Comparison of ENCODE assay signal across 1 cellular context in the genomic region with DNA sequence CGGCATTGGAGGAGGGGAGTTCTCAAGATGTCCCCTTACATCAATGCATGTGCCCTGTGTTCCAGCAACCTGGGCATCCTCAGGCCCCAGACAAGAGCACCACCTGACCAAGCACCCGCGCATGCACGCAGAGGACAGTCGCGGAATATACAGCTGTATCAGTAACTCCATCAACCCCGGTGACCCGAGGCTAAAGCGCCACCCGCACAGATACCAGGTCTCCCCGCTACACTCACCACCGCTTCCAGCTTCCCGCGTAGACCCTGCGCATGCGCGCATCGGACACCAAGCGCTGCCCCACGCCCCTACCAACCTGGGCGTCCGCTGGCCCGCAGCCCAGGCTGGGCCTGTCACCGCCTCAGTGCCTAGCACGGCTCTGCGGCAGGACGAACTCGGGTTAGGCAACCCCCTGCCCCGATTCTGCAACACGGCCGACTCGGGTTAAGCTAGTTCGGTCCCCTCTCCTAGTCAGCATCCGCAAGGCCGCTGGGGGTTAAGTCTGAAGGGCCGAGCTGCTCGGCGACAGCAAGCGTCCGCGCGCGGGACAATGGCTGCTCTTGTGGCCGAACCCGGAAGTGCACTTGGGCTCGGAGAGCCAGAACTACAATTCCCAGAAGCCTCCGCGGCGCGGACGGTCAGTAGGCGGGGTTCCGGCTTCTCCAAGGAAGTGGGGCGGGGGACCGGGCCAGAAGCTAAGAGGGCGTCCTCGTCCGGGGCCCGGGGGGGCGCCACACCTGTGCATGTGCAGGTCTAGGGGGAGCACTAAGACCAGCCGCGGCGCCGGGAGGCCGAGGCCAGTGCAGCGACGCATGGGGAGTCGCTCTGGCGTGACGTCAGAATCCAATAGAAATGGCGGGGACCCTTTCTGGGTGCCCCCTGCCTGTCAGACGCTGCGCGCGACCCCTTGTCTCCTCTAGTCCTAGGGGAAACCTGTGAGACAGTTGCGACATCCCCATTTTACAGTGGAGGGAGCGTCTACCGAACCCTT.
TF ChIP-seq lines count a peak whose summit lies in the region.

A gene (minus strand): TSS at position 561 of the 988 bp plus-strand sequence. CDS start 3,188 bp downstream, outside the sequence.

TF ChIP-seq in K562, 482 proteins besides CTCF, POLR2A, EP300 and RAD21 (continued from another document and continues in another):
- TF ChIP-seq ATF7 (IDR thresholded peaks at IDR 0.05) = peak; percentile 89
- TF ChIP-seq, protein P1, sequence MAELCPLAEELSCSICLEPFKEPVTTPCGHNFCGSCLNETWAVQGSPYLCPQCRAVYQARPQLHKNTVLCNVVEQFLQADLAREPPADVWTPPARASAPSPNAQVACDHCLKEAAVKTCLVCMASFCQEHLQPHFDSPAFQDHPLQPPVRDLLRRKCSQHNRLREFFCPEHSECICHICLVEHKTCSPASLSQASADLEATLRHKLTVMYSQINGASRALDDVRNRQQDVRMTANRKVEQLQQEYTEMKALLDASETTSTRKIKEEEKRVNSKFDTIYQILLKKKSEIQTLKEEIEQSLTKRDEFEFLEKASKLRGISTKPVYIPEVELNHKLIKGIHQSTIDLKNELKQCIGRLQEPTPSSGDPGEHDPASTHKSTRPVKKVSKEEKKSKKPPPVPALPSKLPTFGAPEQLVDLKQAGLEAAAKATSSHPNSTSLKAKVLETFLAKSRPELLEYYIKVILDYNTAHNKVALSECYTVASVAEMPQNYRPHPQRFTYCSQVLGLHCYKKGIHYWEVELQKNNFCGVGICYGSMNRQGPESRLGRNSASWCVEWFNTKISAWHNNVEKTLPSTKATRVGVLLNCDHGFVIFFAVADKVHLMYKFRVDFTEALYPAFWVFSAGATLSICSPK (IDR thresholded peaks at IDR 0.05; ENCODE audit: borderline replicate concordance) = no peak
- TF ChIP-seq RBM25 (IDR thresholded peaks at IDR 0.05; ENCODE audit: low read depth, low read length, severe bottlenecking) = no peak
- TF ChIP-seq KLF16 (IDR thresholded peaks at IDR 0.05) = no peak
- TF ChIP-seq, protein P2, sequence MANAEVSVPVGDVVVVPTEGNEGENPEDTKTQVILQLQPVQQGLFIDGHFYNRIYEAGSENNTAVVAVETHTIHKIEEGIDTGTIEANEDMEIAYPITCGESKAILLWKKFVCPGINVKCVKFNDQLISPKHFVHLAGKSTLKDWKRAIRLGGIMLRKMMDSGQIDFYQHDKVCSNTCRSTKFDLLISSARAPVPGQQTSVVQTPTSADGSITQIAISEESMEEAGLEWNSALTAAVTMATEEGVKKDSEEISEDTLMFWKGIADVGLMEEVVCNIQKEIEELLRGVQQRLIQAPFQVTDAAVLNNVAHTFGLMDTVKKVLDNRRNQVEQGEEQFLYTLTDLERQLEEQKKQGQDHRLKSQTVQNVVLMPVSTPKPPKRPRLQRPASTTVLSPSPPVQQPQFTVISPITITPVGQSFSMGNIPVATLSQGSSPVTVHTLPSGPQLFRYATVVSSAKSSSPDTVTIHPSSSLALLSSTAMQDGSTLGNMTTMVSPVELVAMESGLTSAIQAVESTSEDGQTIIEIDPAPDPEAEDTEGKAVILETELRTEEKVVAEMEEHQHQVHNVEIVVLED (CRISPR knock-in tag; IDR thresholded peaks at IDR 0.05) = no peak; the same call in 1 of the 2 replicates
- TF ChIP-seq, protein P3, sequence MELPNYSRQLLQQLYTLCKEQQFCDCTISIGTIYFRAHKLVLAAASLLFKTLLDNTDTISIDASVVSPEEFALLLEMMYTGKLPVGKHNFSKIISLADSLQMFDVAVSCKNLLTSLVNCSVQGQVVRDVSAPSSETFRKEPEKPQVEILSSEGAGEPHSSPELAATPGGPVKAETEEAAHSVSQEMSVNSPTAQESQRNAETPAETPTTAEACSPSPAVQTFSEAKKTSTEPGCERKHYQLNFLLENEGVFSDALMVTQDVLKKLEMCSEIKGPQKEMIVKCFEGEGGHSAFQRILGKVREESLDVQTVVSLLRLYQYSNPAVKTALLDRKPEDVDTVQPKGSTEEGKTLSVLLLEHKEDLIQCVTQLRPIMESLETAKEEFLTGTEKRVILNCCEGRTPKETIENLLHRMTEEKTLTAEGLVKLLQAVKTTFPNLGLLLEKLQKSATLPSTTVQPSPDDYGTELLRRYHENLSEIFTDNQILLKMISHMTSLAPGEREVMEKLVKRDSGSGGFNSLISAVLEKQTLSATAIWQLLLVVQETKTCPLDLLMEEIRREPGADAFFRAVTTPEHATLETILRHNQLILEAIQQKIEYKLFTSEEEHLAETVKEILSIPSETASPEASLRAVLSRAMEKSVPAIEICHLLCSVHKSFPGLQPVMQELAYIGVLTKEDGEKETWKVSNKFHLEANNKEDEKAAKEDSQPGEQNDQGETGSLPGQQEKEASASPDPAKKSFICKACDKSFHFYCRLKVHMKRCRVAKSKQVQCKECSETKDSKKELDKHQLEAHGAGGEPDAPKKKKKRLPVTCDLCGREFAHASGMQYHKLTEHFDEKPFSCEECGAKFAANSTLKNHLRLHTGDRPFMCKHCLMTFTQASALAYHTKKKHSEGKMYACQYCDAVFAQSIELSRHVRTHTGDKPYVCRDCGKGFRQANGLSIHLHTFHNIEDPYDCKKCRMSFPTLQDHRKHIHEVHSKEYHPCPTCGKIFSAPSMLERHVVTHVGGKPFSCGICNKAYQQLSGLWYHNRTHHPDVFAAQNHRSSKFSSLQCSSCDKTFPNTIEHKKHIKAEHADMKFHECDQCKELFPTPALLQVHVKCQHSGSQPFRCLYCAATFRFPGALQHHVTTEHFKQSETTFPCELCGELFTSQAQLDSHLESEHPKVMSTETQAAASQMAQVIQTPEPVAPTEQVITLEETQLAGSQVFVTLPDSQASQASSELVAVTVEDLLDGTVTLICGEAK (IDR thresholded peaks at IDR 0.05) = peak; percentile 95
- TF ChIP-seq, protein P3 (CRISPR knock-in tag; IDR thresholded peaks at IDR 0.05) = no peak
- TF ChIP-seq PCBP2 (IDR thresholded peaks at IDR 0.05; ENCODE audit: low read depth, low read length, poor library complexity, severe bottlenecking) = no peak
- TF ChIP-seq, protein P4, sequence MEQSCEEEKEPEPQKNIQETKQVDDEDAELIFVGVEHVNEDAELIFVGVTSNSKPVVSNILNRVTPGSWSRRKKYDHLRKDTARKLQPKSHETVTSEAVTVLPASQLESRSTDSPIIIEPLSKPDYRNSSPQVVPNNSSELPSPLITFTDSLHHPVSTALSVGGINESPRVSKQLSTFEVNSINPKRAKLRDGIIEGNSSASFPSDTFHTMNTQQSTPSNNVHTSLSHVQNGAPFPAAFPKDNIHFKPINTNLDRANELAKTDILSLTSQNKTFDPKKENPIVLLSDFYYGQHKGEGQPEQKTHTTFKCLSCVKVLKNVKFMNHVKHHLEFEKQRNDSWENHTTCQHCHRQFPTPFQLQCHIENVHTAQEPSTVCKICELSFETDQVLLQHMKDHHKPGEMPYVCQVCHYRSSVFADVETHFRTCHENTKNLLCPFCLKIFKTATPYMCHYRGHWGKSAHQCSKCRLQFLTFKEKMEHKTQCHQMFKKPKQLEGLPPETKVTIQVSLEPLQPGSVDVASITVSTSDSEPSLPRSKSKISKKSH (CRISPR knock-in tag; IDR thresholded peaks at IDR 0.05) = no peak
- peak; percentile 97 for TF ChIP-seq ZNF143 (CRISPR knock-in tag; IDR thresholded peaks at IDR 0.05)
- TF ChIP-seq, protein P5, sequence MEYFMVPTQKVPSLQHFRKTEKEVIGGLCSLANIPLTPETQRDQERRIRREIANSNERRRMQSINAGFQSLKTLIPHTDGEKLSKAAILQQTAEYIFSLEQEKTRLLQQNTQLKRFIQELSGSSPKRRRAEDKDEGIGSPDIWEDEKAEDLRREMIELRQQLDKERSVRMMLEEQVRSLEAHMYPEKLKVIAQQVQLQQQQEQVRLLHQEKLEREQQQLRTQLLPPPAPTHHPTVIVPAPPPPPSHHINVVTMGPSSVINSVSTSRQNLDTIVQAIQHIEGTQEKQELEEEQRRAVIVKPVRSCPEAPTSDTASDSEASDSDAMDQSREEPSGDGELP (CRISPR knock-in tag; IDR thresholded peaks at IDR 0.05; ENCODE audit: borderline replicate concordance) = peak; percentile 90
- peak; percentile 71 for TF ChIP-seq MBD2 (IDR thresholded peaks at IDR 0.05; ENCODE audit: borderline replicate concordance, low read depth)
- peak; percentile 54; the same call in 1 of the 2 replicates for TF ChIP-seq NFIX (CRISPR knock-in tag; IDR thresholded peaks at IDR 0.05; ENCODE audit: low read depth)
- no peak for TF ChIP-seq RUNX1 (IDR thresholded peaks at IDR 0.05; ENCODE audit: low read depth)
- no peak for TF ChIP-seq NR3C1 (CRISPR knock-in tag; IDR thresholded peaks at IDR 0.05)
- no peak for TF ChIP-seq ZNF699 (CRISPR knock-in tag; IDR thresholded peaks at IDR 0.05; ENCODE audit: insufficient replicate concordance)
- peak; percentile 93 for TF ChIP-seq POLR2G (IDR thresholded peaks at IDR 0.05; ENCODE audit: low read depth, low read length)
- no peak for TF ChIP-seq MAFF (IDR thresholded peaks at IDR 0.05; ENCODE audit: low read length)
- TF ChIP-seq FUS (optimal IDR thresholded peaks at IDR 0.05; ENCODE audit: low read depth, low read length) = no peak
- TF ChIP-seq, protein P6, sequence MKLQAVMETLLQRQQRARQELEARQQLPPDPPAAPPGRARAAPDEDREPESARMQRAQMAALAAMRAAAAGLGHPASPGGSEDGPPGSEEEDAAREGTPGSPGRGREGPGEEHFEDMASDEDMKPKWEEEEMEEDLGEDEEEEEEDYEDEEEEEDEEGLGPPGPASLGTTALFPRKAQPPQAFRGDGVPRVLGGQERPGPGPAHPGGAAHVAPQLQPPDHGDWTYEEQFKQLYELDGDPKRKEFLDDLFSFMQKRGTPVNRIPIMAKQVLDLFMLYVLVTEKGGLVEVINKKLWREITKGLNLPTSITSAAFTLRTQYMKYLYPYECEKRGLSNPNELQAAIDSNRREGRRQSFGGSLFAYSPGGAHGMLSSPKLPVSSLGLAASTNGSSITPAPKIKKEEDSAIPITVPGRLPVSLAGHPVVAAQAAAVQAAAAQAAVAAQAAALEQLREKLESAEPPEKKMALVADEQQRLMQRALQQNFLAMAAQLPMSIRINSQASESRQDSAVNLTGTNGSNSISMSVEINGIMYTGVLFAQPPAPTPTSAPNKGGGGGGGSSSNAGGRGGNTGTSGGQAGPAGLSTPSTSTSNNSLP (IDR thresholded peaks at IDR 0.05; ENCODE audit: borderline replicate concordance, low read depth, low read length) = no peak
- TF ChIP-seq ZNF408 (CRISPR knock-in tag; IDR thresholded peaks at IDR 0.05; ENCODE audit: low read depth) = no peak
- peak; percentile 85 for TF ChIP-seq POLR2B (IDR thresholded peaks at IDR 0.05; ENCODE audit: low read depth, partially characterized antibody)
- peak; percentile 88 for TF ChIP-seq CXXC5 (CRISPR knock-in tag; IDR thresholded peaks at IDR 0.05)
- peak; percentile 90 for TF ChIP-seq HCFC1 (IDR thresholded peaks at IDR 0.05; ENCODE audit: low read depth, low read length)
- no peak for TF ChIP-seq LEF1 (IDR thresholded peaks at IDR 0.05)
- no peak for TF ChIP-seq ZNF584 (CRISPR knock-in tag; IDR thresholded peaks at IDR 0.05; ENCODE audit: low read depth)
- no peak; the same call in 1 of the 2 replicates for TF ChIP-seq SMC3 (conservative IDR thresholded peaks at IDR 0.05; ENCODE audit: insufficient read depth, low read depth, low read length)
- no peak; the same call in 1 of the 2 replicates for TF ChIP-seq NCOR1 (IDR thresholded peaks at IDR 0.05)
- TF ChIP-seq, protein P7, sequence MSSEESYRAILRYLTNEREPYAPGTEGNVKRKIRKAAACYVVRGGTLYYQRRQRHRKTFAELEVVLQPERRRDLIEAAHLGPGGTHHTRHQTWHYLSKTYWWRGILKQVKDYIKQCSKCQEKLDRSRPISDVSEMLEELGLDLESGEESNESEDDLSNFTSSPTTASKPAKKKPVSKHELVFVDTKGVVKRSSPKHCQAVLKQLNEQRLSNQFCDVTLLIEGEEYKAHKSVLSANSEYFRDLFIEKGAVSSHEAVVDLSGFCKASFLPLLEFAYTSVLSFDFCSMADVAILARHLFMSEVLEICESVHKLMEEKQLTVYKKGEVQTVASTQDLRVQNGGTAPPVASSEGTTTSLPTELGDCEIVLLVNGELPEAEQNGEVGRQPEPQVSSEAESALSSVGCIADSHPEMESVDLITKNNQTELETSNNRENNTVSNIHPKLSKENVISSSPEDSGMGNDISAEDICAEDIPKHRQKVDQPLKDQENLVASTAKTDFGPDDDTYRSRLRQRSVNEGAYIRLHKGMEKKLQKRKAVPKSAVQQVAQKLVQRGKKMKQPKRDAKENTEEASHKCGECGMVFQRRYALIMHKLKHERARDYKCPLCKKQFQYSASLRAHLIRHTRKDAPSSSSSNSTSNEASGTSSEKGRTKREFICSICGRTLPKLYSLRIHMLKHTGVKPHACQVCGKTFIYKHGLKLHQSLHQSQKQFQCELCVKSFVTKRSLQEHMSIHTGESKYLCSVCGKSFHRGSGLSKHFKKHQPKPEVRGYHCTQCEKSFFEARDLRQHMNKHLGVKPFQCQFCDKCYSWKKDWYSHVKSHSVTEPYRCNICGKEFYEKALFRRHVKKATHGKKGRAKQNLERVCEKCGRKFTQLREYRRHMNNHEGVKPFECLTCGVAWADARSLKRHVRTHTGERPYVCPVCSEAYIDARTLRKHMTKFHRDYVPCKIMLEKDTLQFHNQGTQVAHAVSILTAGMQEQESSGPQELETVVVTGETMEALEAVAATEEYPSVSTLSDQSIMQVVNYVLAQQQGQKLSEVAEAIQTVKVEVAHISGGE (CRISPR knock-in tag; IDR thresholded peaks at IDR 0.05) = peak in 2 of 3 experiments; percentile 65 to 92; a peak in 5 of 6 replicates
- TF ChIP-seq, protein P8, sequence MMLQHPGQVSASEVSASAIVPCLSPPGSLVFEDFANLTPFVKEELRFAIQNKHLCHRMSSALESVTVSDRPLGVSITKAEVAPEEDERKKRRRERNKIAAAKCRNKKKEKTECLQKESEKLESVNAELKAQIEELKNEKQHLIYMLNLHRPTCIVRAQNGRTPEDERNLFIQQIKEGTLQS (IDR thresholded peaks at IDR 0.05) = peak; percentile 70
- TF ChIP-seq, protein P8 (CRISPR knock-in tag; conservative IDR thresholded peaks at IDR 0.05) = peak; percentile 78; the same call in 1 of the 2 replicates
